In the genomic region with DNA sequence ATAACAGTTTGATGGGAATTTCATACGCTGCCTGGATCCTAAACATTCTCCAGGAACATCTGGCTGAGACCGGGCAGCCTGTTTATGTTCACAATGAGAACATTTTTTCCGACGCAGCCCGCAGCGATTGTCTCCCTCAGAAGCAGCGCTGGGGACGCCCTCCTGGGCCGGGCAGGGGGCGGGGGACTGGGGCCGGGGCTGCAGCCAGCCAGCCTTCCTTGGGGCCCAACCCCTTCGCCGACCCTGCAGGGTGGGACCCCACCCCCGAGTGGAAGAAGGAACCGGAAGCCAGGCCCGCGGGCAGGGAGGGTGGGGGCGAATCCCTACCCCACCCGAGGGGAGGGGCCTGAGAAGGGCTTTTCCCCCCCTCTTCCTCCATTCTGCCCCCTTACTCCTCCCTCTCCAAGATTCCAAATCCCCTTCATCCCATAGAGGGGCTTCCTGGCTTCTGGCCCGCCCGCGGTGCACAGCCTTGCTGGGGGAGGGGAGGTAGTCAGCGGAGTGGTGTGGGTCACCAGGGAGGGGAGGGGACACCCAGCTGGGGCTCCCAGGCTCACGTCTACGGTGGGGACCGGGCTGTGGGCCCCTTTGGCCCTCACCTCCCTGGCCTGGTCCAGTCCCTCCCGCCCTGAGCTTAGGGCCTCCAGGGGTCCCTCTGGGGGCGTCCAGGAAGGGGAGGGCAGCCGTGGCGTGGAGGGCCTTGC, we compare ENCODE assay signal across 9 cellular contexts.
DNase-seq lines count a peak whose midpoint lies in the region; ATAC-seq and TF ChIP-seq lines count a peak whose summit lies in the region.
"Had no signal": no experiment of that assay in that cellular context is flagged by ENCODE, and none has a peak within 500 bp of the region (broad histone marks: within the 10 kb centered on the region; RNA-seq: fewer than 3 reads in every experiment).

No MANE protein-coding gene starts in this region.

- ATAC-seq in GM21737 (IDR thresholded peaks at IDR 0.05; ENCODE audit: unreplicated experiment) (no peak), HG03025 (IDR thresholded peaks at IDR 0.05; ENCODE audit: low FRiP score, unreplicated experiment) (no peak)

- H3K4me3 ChIP-seq in HUES6 (ENCODE audit: low read depth, low read length) = peak overlapping the region; percentile 65

- H3K36me3 Mint-ChIP-seq in progenitor cell of endocrine pancreas (ENCODE audit: insufficient read depth) = no peaks in the 10 kb centered on the region

- no peak for TF ChIP-seq CTCF in progenitor cell of endocrine pancreas (IDR thresholded peaks at IDR 0.05; ENCODE audit: unreplicated experiment)

- no peaks in the 10 kb centered on the region for H3K9me3 Mint-ChIP-seq in progenitor cell of endocrine pancreas (ENCODE audit: low read depth)

- no peaks in the 10 kb centered on the region for H3K36me3 ChIP-seq in HUES6 (ENCODE audit: control insufficient read depth, insufficient read depth, low read length)

- H3K4me1 ChIP-seq in HUES6 (ENCODE audit: control insufficient read depth, insufficient read depth, low read length) = peaks cover 29% of the 10 kb centered on the region

- no peaks in the 10 kb centered on the region for H3K27me3 ChIP-seq in HUES6 (ENCODE audit: control insufficient read depth, insufficient read depth, low read length)

- no peak overlapping the region for H3K9ac ChIP-seq in HUES6 (ENCODE audit: low read length)
- H3K9ac ChIP-seq: KMS-11 had no signal

- no peak overlapping the region for H3K4me3 Mint-ChIP-seq in progenitor cell of endocrine pancreas (ENCODE audit: low read depth)

- no peaks in the 10 kb centered on the region for H3K27me3 Mint-ChIP-seq in progenitor cell of endocrine pancreas

- intact Hi-C loops in cardiac septum (cut with DNase I) = no loop called here

- H3K9me3 ChIP-seq in HUES6 (ENCODE audit: control insufficient read depth, insufficient read depth, low read depth, low read length) = no peaks in the 10 kb centered on the region

- peaks cover 2% of the 10 kb centered on the region for H3K4me1 Mint-ChIP-seq in progenitor cell of endocrine pancreas (ENCODE audit: low read depth)

- no peak overlapping the region for H3K27ac Mint-ChIP-seq in progenitor cell of endocrine pancreas

- no peak overlapping the region; the same call in 1 of the 2 replicates for H3K27ac ChIP-seq in HUES6 (ENCODE audit: low read depth, low read length)
- H3K27ac ChIP-seq: KMS-11 had no signal

- DNase-seq in activated T-cell treated with anti-CD3 and anti-CD28 coated beads, Interleukin-2, amount 50 U/mL, for 48 hours = peak; percentile 35 to 37
- peak; percentile 78 for DNase-seq in cardiac septum (ENCODE audit: low spot score)
- DNase-seq in progenitor cell of endocrine pancreas (ENCODE audit: low spot score, unreplicated experiment) = peak; percentile 14
- no peak for DNase-seq in SIG-M5 (lab: John Stamatoyannopoulos, UW)
- DNase-seq in NOMO-1 treated with dmso at 0.1 percent for 144 hours (lab: John Stamatoyannopoulos, UW; ENCODE audit: unreplicated experiment) = no peak

Comparison
In these comparisons a context has a peak if more than half of its experiments do, and no peak if none do; other contexts are left out.
1. DNase-seq: peak in activated T-cell treated with anti-CD3 and anti-CD28 coated beads, Interleukin-2, amount 50 U/mL, for 48 hours (2 of 2), cardiac septum (single experiment) and progenitor cell of endocrine pancreas (single experiment); none in SIG-M5 (single experiment) and NOMO-1 treated with dmso at 0.1 percent for 144 hours (single experiment).